ENCODE assay signal across 2 cellular contexts in the genomic region with DNA sequence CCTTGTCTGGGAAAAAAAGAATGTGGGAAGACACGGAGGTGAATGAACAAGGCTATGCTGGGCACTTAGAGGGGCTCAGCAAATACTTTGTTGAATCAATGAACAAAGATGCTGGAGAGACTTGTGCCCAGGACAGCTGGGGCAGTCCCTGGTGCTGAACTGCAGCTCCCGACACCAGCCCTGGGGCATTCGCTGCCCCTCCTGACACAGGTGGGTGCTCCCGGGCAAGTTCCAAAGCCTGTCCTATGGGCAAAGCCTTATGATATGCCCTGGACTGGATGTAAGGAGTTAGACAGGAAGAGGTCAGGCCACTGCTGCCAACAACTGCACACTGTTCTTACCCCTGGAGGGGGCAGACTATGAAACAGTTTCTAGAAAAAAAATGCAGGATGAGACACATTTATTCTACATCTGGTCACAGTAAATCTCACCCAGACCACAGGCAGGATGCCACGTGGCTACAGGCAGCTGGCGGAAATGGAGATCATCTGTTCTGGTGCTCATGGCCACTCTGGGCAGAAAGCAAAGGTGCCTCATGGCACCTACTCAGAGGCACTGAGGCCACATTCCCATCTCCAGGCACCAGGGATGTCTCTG.
TF ChIP-seq lines count a peak whose summit lies in the region.

No MANE protein-coding gene starts in this region.

TF ChIP-seq in WTC11, 78 proteins besides CTCF, POLR2A, EP300 and RAD21 (continues in another document):
- TF ChIP-seq, protein P1, sequence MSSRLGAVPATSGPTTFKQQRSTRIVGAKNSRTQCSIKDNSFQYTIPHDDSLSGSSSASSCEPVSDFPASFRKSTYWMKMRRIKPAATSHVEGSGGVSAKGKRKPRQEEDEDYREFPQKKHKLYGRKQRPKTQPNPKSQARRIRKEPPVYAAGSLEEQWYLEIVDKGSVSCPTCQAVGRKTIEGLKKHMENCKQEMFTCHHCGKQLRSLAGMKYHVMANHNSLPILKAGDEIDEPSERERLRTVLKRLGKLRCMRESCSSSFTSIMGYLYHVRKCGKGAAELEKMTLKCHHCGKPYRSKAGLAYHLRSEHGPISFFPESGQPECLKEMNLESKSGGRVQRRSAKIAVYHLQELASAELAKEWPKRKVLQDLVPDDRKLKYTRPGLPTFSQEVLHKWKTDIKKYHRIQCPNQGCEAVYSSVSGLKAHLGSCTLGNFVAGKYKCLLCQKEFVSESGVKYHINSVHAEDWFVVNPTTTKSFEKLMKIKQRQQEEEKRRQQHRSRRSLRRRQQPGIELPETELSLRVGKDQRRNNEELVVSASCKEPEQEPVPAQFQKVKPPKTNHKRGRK (CRISPR knock-in tag; IDR thresholded peaks at IDR 0.05; ENCODE audit: borderline replicate concordance): no peak
- no peak for TF ChIP-seq ZNF138 (CRISPR knock-in tag; conservative IDR thresholded peaks at IDR 0.05)
- TF ChIP-seq, protein P2, sequence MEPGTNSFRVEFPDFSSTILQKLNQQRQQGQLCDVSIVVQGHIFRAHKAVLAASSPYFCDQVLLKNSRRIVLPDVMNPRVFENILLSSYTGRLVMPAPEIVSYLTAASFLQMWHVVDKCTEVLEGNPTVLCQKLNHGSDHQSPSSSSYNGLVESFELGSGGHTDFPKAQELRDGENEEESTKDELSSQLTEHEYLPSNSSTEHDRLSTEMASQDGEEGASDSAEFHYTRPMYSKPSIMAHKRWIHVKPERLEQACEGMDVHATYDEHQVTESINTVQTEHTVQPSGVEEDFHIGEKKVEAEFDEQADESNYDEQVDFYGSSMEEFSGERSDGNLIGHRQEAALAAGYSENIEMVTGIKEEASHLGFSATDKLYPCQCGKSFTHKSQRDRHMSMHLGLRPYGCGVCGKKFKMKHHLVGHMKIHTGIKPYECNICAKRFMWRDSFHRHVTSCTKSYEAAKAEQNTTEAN (CRISPR knock-in tag; IDR thresholded peaks at IDR 0.05): no peak
- TF ChIP-seq, protein P3, sequence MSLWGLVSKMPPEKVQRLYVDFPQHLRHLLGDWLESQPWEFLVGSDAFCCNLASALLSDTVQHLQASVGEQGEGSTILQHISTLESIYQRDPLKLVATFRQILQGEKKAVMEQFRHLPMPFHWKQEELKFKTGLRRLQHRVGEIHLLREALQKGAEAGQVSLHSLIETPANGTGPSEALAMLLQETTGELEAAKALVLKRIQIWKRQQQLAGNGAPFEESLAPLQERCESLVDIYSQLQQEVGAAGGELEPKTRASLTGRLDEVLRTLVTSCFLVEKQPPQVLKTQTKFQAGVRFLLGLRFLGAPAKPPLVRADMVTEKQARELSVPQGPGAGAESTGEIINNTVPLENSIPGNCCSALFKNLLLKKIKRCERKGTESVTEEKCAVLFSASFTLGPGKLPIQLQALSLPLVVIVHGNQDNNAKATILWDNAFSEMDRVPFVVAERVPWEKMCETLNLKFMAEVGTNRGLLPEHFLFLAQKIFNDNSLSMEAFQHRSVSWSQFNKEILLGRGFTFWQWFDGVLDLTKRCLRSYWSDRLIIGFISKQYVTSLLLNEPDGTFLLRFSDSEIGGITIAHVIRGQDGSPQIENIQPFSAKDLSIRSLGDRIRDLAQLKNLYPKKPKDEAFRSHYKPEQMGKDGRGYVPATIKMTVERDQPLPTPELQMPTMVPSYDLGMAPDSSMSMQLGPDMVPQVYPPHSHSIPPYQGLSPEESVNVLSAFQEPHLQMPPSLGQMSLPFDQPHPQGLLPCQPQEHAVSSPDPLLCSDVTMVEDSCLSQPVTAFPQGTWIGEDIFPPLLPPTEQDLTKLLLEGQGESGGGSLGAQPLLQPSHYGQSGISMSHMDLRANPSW (CRISPR knock-in tag; conservative IDR thresholded peaks at IDR 0.05; ENCODE audit: low read depth): no peak
- TF ChIP-seq MXD4 (CRISPR knock-in tag; IDR thresholded peaks at IDR 0.05; ENCODE audit: borderline replicate concordance): no peak
- TF ChIP-seq, protein P4, sequence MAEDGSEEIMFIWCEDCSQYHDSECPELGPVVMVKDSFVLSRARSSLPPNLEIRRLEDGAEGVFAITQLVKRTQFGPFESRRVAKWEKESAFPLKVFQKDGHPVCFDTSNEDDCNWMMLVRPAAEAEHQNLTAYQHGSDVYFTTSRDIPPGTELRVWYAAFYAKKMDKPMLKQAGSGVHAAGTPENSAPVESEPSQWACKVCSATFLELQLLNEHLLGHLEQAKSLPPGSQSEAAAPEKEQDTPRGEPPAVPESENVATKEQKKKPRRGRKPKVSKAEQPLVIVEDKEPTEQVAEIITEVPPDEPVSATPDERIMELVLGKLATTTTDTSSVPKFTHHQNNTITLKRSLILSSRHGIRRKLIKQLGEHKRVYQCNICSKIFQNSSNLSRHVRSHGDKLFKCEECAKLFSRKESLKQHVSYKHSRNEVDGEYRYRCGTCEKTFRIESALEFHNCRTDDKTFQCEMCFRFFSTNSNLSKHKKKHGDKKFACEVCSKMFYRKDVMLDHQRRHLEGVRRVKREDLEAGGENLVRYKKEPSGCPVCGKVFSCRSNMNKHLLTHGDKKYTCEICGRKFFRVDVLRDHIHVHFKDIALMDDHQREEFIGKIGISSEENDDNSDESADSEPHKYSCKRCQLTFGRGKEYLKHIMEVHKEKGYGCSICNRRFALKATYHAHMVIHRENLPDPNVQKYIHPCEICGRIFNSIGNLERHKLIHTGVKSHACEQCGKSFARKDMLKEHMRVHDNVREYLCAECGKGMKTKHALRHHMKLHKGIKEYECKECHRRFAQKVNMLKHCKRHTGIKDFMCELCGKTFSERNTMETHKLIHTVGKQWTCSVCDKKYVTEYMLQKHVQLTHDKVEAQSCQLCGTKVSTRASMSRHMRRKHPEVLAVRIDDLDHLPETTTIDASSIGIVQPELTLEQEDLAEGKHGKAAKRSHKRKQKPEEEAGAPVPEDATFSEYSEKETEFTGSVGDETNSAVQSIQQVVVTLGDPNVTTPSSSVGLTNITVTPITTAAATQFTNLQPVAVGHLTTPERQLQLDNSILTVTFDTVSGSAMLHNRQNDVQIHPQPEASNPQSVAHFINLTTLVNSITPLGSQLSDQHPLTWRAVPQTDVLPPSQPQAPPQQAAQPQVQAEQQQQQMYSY (CRISPR knock-in tag; IDR thresholded peaks at IDR 0.05): no peak
- TF ChIP-seq, protein P5, sequence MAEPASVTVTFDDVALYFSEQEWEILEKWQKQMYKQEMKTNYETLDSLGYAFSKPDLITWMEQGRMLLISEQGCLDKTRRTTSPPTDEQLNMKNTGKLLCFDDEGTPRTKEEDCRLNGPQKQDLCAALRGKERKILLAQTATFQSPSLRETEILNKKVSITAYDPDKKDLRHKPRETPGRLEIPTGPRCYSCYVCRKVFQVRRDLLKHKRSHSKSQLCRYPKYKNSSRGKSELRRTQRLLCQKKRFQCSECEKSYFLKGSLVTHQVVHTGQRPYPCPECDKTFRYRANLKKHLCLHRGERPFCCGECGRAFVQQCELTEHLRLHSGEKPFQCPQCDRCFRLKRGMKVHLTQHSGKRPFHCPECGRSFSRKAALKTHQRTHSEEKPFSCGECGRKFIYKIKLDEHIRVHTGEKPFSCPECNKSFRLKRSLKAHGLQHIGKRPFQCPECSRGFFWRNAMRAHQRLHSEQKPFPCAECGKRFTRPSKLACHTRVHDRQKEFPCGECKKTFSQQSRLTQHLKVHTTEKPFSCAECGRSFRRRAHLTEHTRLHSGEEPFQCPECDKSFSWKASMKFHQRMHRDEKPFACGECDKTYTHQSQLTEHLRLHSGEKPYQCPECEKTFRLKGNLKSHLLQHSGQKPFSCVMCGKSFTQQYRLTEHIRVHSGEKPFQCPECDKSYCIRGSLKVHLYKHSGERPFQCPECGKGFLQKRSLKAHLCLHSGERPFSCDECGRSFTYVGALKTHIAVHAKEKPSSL (CRISPR knock-in tag; conservative IDR thresholded peaks at IDR 0.05): no peak
- no peak for TF ChIP-seq NR2C2 (CRISPR knock-in tag; IDR thresholded peaks at IDR 0.05)

TF ChIP-seq in HEK293T, 16 proteins besides CTCF, POLR2A, EP300 and RAD21:
- TF ChIP-seq L3MBTL2 (conservative IDR thresholded peaks at IDR 0.05): no peak
